11 cellular contexts compared by ENCODE assay signal in the genomic region with DNA sequence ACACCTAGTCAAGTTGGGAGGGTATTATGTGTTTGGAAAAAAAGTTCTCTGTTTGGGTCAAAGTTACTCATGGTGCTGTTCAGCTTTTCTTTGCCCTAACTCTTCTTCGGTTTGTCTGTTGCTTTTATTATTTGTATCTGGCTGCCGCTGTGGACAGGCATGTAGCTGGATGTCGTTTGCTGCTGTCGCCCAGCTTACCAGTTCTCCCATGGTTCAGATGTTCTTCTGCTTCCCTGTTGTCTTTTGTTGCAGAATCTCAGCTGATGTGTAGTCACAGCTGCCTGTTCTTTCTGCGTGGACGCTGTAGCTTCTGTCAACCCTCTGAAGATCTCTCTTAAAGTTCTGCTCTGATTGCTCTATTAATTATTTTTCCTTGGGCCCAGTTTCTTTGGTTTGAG. TPM values are rescaled to one million over a fixed set of nuclear protein-coding genes. Genes with fewer than 3 reads are reported as not detected.
DNase-seq lines count a peak whose midpoint lies in the region; ATAC-seq, FAIRE-seq and TF ChIP-seq lines count a peak whose summit lies in the region.
"Had no signal": no experiment of that assay in that cellular context is flagged by ENCODE, and none has a peak within 500 bp of the region (broad histone marks: within the 10 kb centered on the region; RNA-seq: fewer than 3 reads in every experiment).

No MANE protein-coding gene starts in this region.

- peak overlapping the region; percentile 83 to 97 (median 94) for H3K4me2 ChIP-seq in BLaER1 treated with 17β-estradiol and CSF1 and Interleukin-3, amounts not matched to agents 10 nM and 100 nM
- peak overlapping the region; percentile 74 for H3K4me2 ChIP-seq in K562 (ENCODE audit: insufficient read depth, low read length)

- peaks cover 84 to 99% (median 93%) of the 10 kb centered on the region in 11 experiments for H4K20me1 ChIP-seq in BLaER1 treated with 17β-estradiol and CSF1 and Interleukin-3, amounts not matched to agents 10 nM and 100 nM
- peaks cover 68% of the 10 kb centered on the region for H4K20me1 ChIP-seq in K562 (replicated peaks; ENCODE audit: control insufficient read depth, insufficient read depth, low read length)

- H3K9me3 Mint-ChIP-seq in HFFc6 (no peaks in the 10 kb centered on the region), osteocyte (ENCODE audit: unreplicated experiment) (no peaks in the 10 kb centered on the region), endodermal cell (no peaks in the 10 kb centered on the region)

- peaks cover 98% of the 10 kb centered on the region for H3K79me2 ChIP-seq in K562 (ENCODE audit: control insufficient read depth, insufficient read depth, low read length)

- H3K4me3 Mint-ChIP-seq in HFFc6 = no peak overlapping the region; the same call in 1 of the 2 replicates
- no peak overlapping the region for H3K4me3 Mint-ChIP-seq in osteocyte (ENCODE audit: unreplicated experiment)
- H3K4me3 Mint-ChIP-seq in endodermal cell = no peak overlapping the region

- H3K27ac Mint-ChIP-seq in HFFc6 (peak overlapping the region; percentile 65; the same call in 1 of the 2 replicates), osteocyte (ENCODE audit: unreplicated experiment) (peak overlapping the region; percentile 5), endodermal cell (no peak overlapping the region)

- TF ChIP-seq CTCF in HFFc6 (IDR thresholded peaks at IDR 0.05) (no peak), K562 (IDR thresholded peaks at IDR 0.05 in 2 of 3, conservative IDR thresholded peaks at IDR 0.05 in 1 of 3; ENCODE audit: insufficient read depth in 2 of 3, low read depth in 1 of 3, low read length in 3 of 3) (no peak), osteocyte (IDR thresholded peaks at IDR 0.05) (no peak), endodermal cell (conservative IDR thresholded peaks at IDR 0.05) (no peak)

- no peak for FAIRE-seq in K562 (lab: Jason Lieb, UNC)
- FAIRE-seq: endothelial cell of umbilical vein had no signal

- H3K9ac ChIP-seq in BLaER1 treated with 17β-estradiol and CSF1 and Interleukin-3, amounts not matched to agents 10 nM and 100 nM = no peak overlapping the region
- peak overlapping the region; percentile 7 to 80; a peak in 1 of 4 replicates for H3K9ac ChIP-seq in K562 (ENCODE audit: insufficient read depth in 1 of 2, low read depth in 2 of 2, low read length in 2 of 2)
- H3K9ac ChIP-seq in endodermal cell (ENCODE audit: extremely low read depth, low read length, poor library complexity, severe bottlenecking) = no peak overlapping the region

- no peak for TF ChIP-seq EP300 in K562 (IDR thresholded peaks at IDR 0.05; ENCODE audit: low read length)

- H3K27me3 ChIP-seq in BLaER1 treated with 17β-estradiol and CSF1 and Interleukin-3, amounts not matched to agents 10 nM and 100 nM = no peaks in the 10 kb centered on the region; a peak in 2 of 22 replicates
- H3K27me3 ChIP-seq in K562 (ENCODE audit: control insufficient read depth in 2 of 2, insufficient read depth in 2 of 2, low read length in 2 of 2) = no peaks in the 10 kb centered on the region
- no peaks in the 10 kb centered on the region for H3K27me3 ChIP-seq in MG63
- H3K27me3 ChIP-seq in endodermal cell (ENCODE audit: control insufficient read depth, insufficient read depth, low read length, poor library complexity, severe bottlenecking) = no peaks in the 10 kb centered on the region

- H3K27me3 Mint-ChIP-seq in HFFc6 (ENCODE audit: insufficient read depth) (peaks cover 3% of the 10 kb centered on the region; the same call in 1 of the 2 replicates), osteocyte (ENCODE audit: unreplicated experiment) (no peaks in the 10 kb centered on the region), endodermal cell (ENCODE audit: insufficient read depth) (no peaks in the 10 kb centered on the region)

- no peak for TF ChIP-seq RAD21 in K562 (CRISPR knock-in tag; conservative IDR thresholded peaks at IDR 0.05 in 1 of 2, IDR thresholded peaks at IDR 0.05 in 1 of 2)

- no peak for ATAC-seq in K562

- H3K36me3 ChIP-seq in BLaER1 treated with 17β-estradiol and CSF1 and Interleukin-3, amounts not matched to agents 10 nM and 100 nM = peaks cover 0 to 5% (median 0%) of the 10 kb centered on the region in 11 experiments; a peak in 3 of 22 replicates
- H3K36me3 ChIP-seq in K562 (ENCODE audit: control insufficient read depth, insufficient read depth, low read length) (peaks cover 16% of the 10 kb centered on the region), MG63 (no peaks in the 10 kb centered on the region), endodermal cell (ENCODE audit: control insufficient read depth, insufficient read depth, low read length) (no peaks in the 10 kb centered on the region)
- H3K36me3 ChIP-seq: prostate gland had no signal

- no peak for TF ChIP-seq POLR2A in K562 (conservative IDR thresholded peaks at IDR 0.05)

- H3K36me3 Mint-ChIP-seq in HFFc6 (ENCODE audit: low read depth) (peaks cover 5% of the 10 kb centered on the region), osteocyte (ENCODE audit: unreplicated experiment) (peaks cover 5% of the 10 kb centered on the region), endodermal cell (ENCODE audit: low read depth) (no peaks in the 10 kb centered on the region)

- H3K9me3 ChIP-seq in BLaER1 treated with 17β-estradiol and CSF1 and Interleukin-3, amounts not matched to agents 10 nM and 100 nM (replicated peaks in 1 of 11) = no peaks in the 10 kb centered on the region
- H3K9me3 ChIP-seq in K562 (replicated peaks; ENCODE audit: control insufficient read depth, insufficient read depth, low read depth, low read length) = no peaks in the 10 kb centered on the region
- no peaks in the 10 kb centered on the region for H3K9me3 ChIP-seq in MG63
- no peaks in the 10 kb centered on the region for H3K9me3 ChIP-seq in endodermal cell (ENCODE audit: control insufficient read depth, low read length)
- H3K9me3 ChIP-seq: prostate gland had no signal

- in situ Hi-C loops in K562 (cut with MboI) = no loop called here

- 40% methylated on average over 6 of the region's 6 CpGs for WGBS in K562 (ENCODE audit: insufficient coverage, low coverage, missing lambda C conversion rate)
- WGBS in endodermal cell (ENCODE audit: insufficient coverage in 1 of 2, insufficient read length in 1 of 2), 2 experiments = 92 to 94% methylated on average over 6 of the region's 6 CpGs

- peaks cover 83% of the 10 kb centered on the region for H3K4me1 Mint-ChIP-seq in HFFc6 (ENCODE audit: low read depth)
- H3K4me1 Mint-ChIP-seq in osteocyte (ENCODE audit: unreplicated experiment) = peaks cover 86% of the 10 kb centered on the region
- H3K4me1 Mint-ChIP-seq in endodermal cell = peaks cover 68% of the 10 kb centered on the region

- H3K4me3 ChIP-seq in BLaER1 treated with 17β-estradiol and CSF1 and Interleukin-3, amounts not matched to agents 10 nM and 100 nM = no peak overlapping the region
- H3K4me3 ChIP-seq in K562 (no peak overlapping the region), MG63 (no peak overlapping the region), endodermal cell (ENCODE audit: low read length) (no peak overlapping the region)
- H3K4me3 ChIP-seq: prostate gland had no signal

- DNase-seq in HFFc6 (no peak), K562 (ENCODE audit: extremely low read depth in 1 of 4, low spot score in 3 of 4) (no peak), osteocyte (ENCODE audit: extremely low spot score, unreplicated experiment) (no peak), NCI-H2227 treated with DMSO at 0.1 percent for 48 hours (lab: John Stamatoyannopoulos, UW) (no peak), MG63 (no peak), NCI-H1092 treated with DMSO at 0.1 percent for 48 hours (lab: John Stamatoyannopoulos, UW) (no peak), endodermal cell (no peak)
- DNase-seq: NCI-H146 had no signal

- intact Hi-C loops in K562 (cut with micrococcal nuclease) = loop anchor here (10.0 kb wide), 1 partner anchor 252 kb away; the partner anchor contains the start of gene WTAP

- POLR2A ChIA-PET in K562 (lab: Yijun Ruan, JAX) = interaction anchor here (0.6 to 8.1 kb wide), 6 partner anchors 9 to 1353 kb away, joined by 3 to 72 read pairs (median 4); no protein-coding TSS in a partner anchor

- CTCF ChIA-PET in K562 (lab: Yijun Ruan, JAX; ENCODE audit: low intra/inter-chr PET ratio) = no interaction called here

- no peak overlapping the region for H2AFZ ChIP-seq in K562 (ENCODE audit: low read depth, low read length)

- H3K27ac ChIP-seq in BLaER1 treated with 17β-estradiol and CSF1 and Interleukin-3, amounts not matched to agents 10 nM and 100 nM = peak overlapping the region in 2 of 11 experiments; percentile 73; a peak in 3 of 22 replicates
- peak overlapping the region; percentile 59; the same call in 2 of the 3 replicates for H3K27ac ChIP-seq in K562 (ENCODE audit: extremely low read depth, low read depth, low read length)
- H3K27ac ChIP-seq in endodermal cell (ENCODE audit: low read depth, low read length) = no peak overlapping the region
- H3K27ac ChIP-seq: prostate gland had no signal

- peaks cover 81 to 96% (median 91%) of the 10 kb centered on the region in 10 experiments for H3K4me1 ChIP-seq in BLaER1 treated with 17β-estradiol and CSF1 and Interleukin-3, amounts not matched to agents 10 nM and 100 nM
- H3K4me1 ChIP-seq in K562 (replicated peaks in 1 of 2; ENCODE audit: control insufficient read depth in 2 of 2, insufficient read depth in 2 of 2, low read length in 2 of 2) (peaks cover 75 to 80% of the 10 kb centered on the region in 2 experiments), endodermal cell (ENCODE audit: control insufficient read depth, insufficient read depth, low read length) (peaks cover 22% of the 10 kb centered on the region)

- no TSS peak for BruUV-seq in K562 (replicated peaks; lab: Mats Ljungman, UMichigan)

- H3K9me1 ChIP-seq in K562 (ENCODE audit: control insufficient read depth, insufficient read depth, low read length) = peaks cover 17% of the 10 kb centered on the region

RNA-seq across cellular contexts. Expression of gene IGF2R, which starts 8.0 kb away (rescaled TPM):
- total RNA-seq in HFFc6 (2021; fragmentation: NEBNext Ultra II Directional; extraction: Animal tissue kit (Norgen Biotek cat#: 25700)) = 100 to 1,000 TPM in 2 of 6 experiments, 10 to 100 TPM in 4; 77.3 to 119 (median 88.1) TPM
- 302 and 333 TPM in 2 replicates for total RNA-seq in K562 (2011; cell fraction: chromatin; rRNA removed; ENCODE audit: low replicate concordance)
- total RNA-seq in K562 (2011; cell fraction: nucleolus; rRNA removed) = 228 and 239 TPM in 2 replicates
- total RNA-seq in K562 (2011; cell fraction: nucleoplasm; rRNA removed) = 228 and 238 TPM in 2 replicates
- 36.9 and 41.3 TPM in 2 replicates for total RNA-seq in K562 (2014; rRNA removed)
- 34.4 and 37.8 TPM in 2 replicates for total RNA-seq in K562 (2014; rRNA removed; fragmentation: Illumina TruSeq; extraction: Trizol)
- total RNA-seq in K562 (2015; rRNA removed; fragmentation: Illumina TruSeq; extraction: Trizol) = 34.5 and 37.5 TPM in 2 replicates
- total RNA-seq in K562 (2021) = 84.7 and 92.3 TPM in 2 replicates
- polyA plus RNA-seq in K562 (2011; rRNA removed) = 13.2 and 16.7 TPM in 2 replicates
- polyA plus RNA-seq in K562 (2011; cell fraction: cytosol; rRNA removed) = 12.7 and 14.5 TPM in 2 replicates
- polyA plus RNA-seq in K562 (2011; cell fraction: nucleus; rRNA removed) = 55.4 and 71.5 TPM in 2 replicates
- polyA plus RNA-seq in K562 (2012) = 57.1 and 73.0 TPM in 2 replicates
- polyA plus RNA-seq in K562 (2014; fragmentation: Illumina TruSeq; extraction: Trizol) = 60.4 and 68.9 TPM in 2 replicates
- 1 to 10 TPM; 3.5 to 3.6 TPM for polyA plus RNA-seq in K562 (2014; fragmentation: Nextera tagmentation; extraction: Ambion mirVana)
- 30.3 and 31.0 TPM in 2 replicates for polyA plus RNA-seq in K562 (2014; rRNA removed)
- polyA minus RNA-seq in K562 (2011; rRNA and poly(A)+ RNA removed) = 48.1 and 64.9 TPM in 2 replicates
- 47.2 and 72.7 TPM in 2 replicates for polyA minus RNA-seq in K562 (2011; cell fraction: cytosol; rRNA and poly(A)+ RNA removed)
- polyA minus RNA-seq in K562 (2011; cell fraction: nucleus; rRNA and poly(A)+ RNA removed) = 108 and 127 TPM in 2 replicates
- total RNA-seq in osteocyte = 196 and 218 TPM in 2 replicates
- 33.4 and 35.9 TPM in 2 replicates for total RNA-seq in MG63 (2014; rRNA removed; shearing (Covaris generic); ENCODE audit: low replicate concordance)
- 100 to 1,000 TPM; 103 to 130 TPM for total RNA-seq in endodermal cell
- polyA plus RNA-seq in endodermal cell (2013, experiment 1 of 2) = 42.4 TPM
- polyA plus RNA-seq in endodermal cell (2013, experiment 2 of 2) = 45.1 TPM

Comparison
In these comparisons a context has a peak if more than half of its experiments do, and no peak if none do; other contexts are left out.
1. H3K9ac ChIP-seq: peak in K562 (2 of 2); none in BLaER1 treated with 17β-estradiol and CSF1 and Interleukin-3, amounts not matched to agents 10 nM and 100 nM (0 of 11) and endodermal cell (single experiment).